ENCODE assay signal across 9 cellular contexts in genomic region chr20:56411759-56412472, GRCh38. TPM values are rescaled to one million over a fixed set of nuclear protein-coding genes. Genes with fewer than 3 reads are reported as not detected.
A peak's percentile ranks its signal among the peaks of the same experiment; 100 is the strongest.
DNase-seq lines count a peak whose midpoint lies in the region; ATAC-seq and TF ChIP-seq lines count a peak whose summit lies in the region.
"Had no signal": no experiment of that assay in that cellular context is flagged by ENCODE, and none has a peak within 500 bp of the region (broad histone marks: within the 10 kb centered on the region; RNA-seq: fewer than 3 reads in every experiment).

Gene CASS4 (plus strand): TSS chr20:56412260. CDS start chr20:56412459, 199 bp downstream.

- H3K27me3 ChIP-seq in CD8-positive, alpha-beta memory T cell (ENCODE audit: insufficient read depth, low read length, poor library complexity, severe bottlenecking) = no peaks in the 10 kb centered on the region
- H3K27me3 ChIP-seq in esophagus (ENCODE audit: control insufficient read depth in 1 of 2, insufficient read depth in 2 of 2, low read length in 2 of 2) (no peaks in the 10 kb centered on the region), osteoblast (ENCODE audit: insufficient read depth, low read length) (no peaks in the 10 kb centered on the region)

- H3K4me1 Mint-ChIP-seq in CD8-positive, alpha-beta memory T cell = peaks cover 45 to 57% (median 51%) of the 10 kb centered on the region in 3 donors
- H3K4me1 Mint-ChIP-seq in T-cell = peaks cover 55 to 64% (median 59%) of the 10 kb centered on the region in 3 donors

- H3K4me1 ChIP-seq in CD8-positive, alpha-beta memory T cell (ENCODE audit: insufficient read depth, low read length) = peaks cover 56% of the 10 kb centered on the region
- H3K4me1 ChIP-seq in esophagus (ENCODE audit: control insufficient read depth in 2 of 2, insufficient read depth in 2 of 2, low read length in 1 of 2) (no peaks in the 10 kb centered on the region), osteoblast (ENCODE audit: insufficient read depth, low read length) (peaks cover 8% of the 10 kb centered on the region)

- peak within 1 kb of the TSS; percentile 90 to 96 (median 93) for H3K4me3 Mint-ChIP-seq in CD8-positive, alpha-beta memory T cell
- peak within 1 kb of the TSS; percentile 80 to 90 (median 88) for H3K4me3 Mint-ChIP-seq in T-cell

- H3K27me3 Mint-ChIP-seq in CD8-positive, alpha-beta memory T cell = no peaks in the 10 kb centered on the region
- H3K27me3 Mint-ChIP-seq in T-cell = no peaks in the 10 kb centered on the region

- no peaks in the 10 kb centered on the region for H3K9me3 Mint-ChIP-seq in CD8-positive, alpha-beta memory T cell
- no peaks in the 10 kb centered on the region for H3K9me3 Mint-ChIP-seq in T-cell

- CTCF ChIA-PET in CD8-positive, alpha-beta memory T cell (lab: Charles Lee) = interaction anchor here (1.1 to 2.3 kb wide), 6 partner anchors 10 to 52 kb away, joined by 3 to 11 read pairs (median 4); no protein-coding TSS in a partner anchor
- CTCF ChIA-PET in T-cell (lab: Charles Lee) = interaction anchor here in 1 of 2 donors (0.6 to 2.6 kb wide), 9 partner anchors 11 to 57 kb away, joined by 3 to 11 read pairs (median 7); partner anchors contain the start of genes AURKA, CSTF1 and RTF2

- H3K36me3 ChIP-seq in CD8-positive, alpha-beta memory T cell (ENCODE audit: insufficient read depth, low read length) = peaks cover 5% of the 10 kb centered on the region
- H3K36me3 ChIP-seq in esophagus (ENCODE audit: control insufficient read depth in 2 of 2, insufficient read depth in 2 of 2, low read length in 1 of 2) = peaks cover 5% of the 10 kb centered on the region in 2 donors
- H3K36me3 ChIP-seq in osteoblast (ENCODE audit: insufficient read depth, low read length) = peaks cover 17% of the 10 kb centered on the region

- WGBS in esophagus, 2 donors = 44 to 61% methylated on average over 10 of the region's 10 CpGs

- peak within 1 kb of the TSS; percentile 91 to 99 (median 98) for H3K27ac Mint-ChIP-seq in CD8-positive, alpha-beta memory T cell
- H3K27ac Mint-ChIP-seq in T-cell = peak within 1 kb of the TSS; percentile 92 to 93

- H3K9me3 ChIP-seq in CD8-positive, alpha-beta memory T cell (ENCODE audit: low read length) = no peaks in the 10 kb centered on the region
- H3K9me3 ChIP-seq in esophagus (ENCODE audit: control insufficient read depth in 2 of 2, insufficient read depth in 1 of 2, low read depth in 1 of 2, low read length in 1 of 2) (no peaks in the 10 kb centered on the region), osteoblast (ENCODE audit: low read depth, low read length) (no peaks in the 10 kb centered on the region)

- peak within 1 kb of the TSS; percentile 41 for H2AFZ ChIP-seq in osteoblast (ENCODE audit: low read length)

- peak within 1 kb of the TSS; percentile 69 for H3K27ac ChIP-seq in CD8-positive, alpha-beta memory T cell (ENCODE audit: low read depth, low read length)
- H3K27ac ChIP-seq in esophagus (ENCODE audit: low read depth in 2 of 2, low read length in 1 of 2) = peak within 1 kb of the TSS; percentile 62 to 70
- peak within 1 kb of the TSS; percentile 6 for H3K27ac ChIP-seq in osteoblast (ENCODE audit: low read depth, low read length)

- no peak for TF ChIP-seq CTCF in osteoblast (IDR thresholded peaks at IDR 0.05; ENCODE audit: extremely low read depth, low read depth, low read length)

- no peaks in the 10 kb centered on the region for H4K20me1 ChIP-seq in osteoblast (ENCODE audit: insufficient read depth, low read length)

- H3K79me2 ChIP-seq in osteoblast (ENCODE audit: insufficient read depth, low read length) = no peaks in the 10 kb centered on the region

- peak within 1 kb of the TSS; percentile 2 for H3K4me2 ChIP-seq in osteoblast (ENCODE audit: insufficient read depth, low read length)

- peak in 3 of 5 donors; percentile 54 to 78 (median 63) for DNase-seq in CD8-positive, alpha-beta memory T cell
- DNase-seq in T-cell (peak in 22 of 34 experiments; percentile 19 to 64 (median 34)), osteoblast (ENCODE audit: insufficient read length, low spot score, missing footprints) (no peak), ecto neural progenitor cell (ENCODE audit: low spot score) (no peak), DMS114 treated with DMSO at 0.1 percent for 48 hours (lab: John Stamatoyannopoulos, UW; ENCODE audit: unreplicated experiment) (no peak), NCI-H2107 (lab: John Stamatoyannopoulos, UW) (no peak)

- peak; percentile 62 for ATAC-seq in GM21737 (IDR thresholded peaks at IDR 0.05; ENCODE audit: unreplicated experiment)
- ATAC-seq in T-cell (replicated peaks in 1 of 4) = peak; percentile 79 to 90 (median 82)
- ATAC-seq: HCT116 had no signal

- peaks cover 0 to 36% (median 15%) of the 10 kb centered on the region in 3 donors for H3K36me3 Mint-ChIP-seq in CD8-positive, alpha-beta memory T cell
- H3K36me3 Mint-ChIP-seq in T-cell = peaks cover 20% of the 10 kb centered on the region

- POLR2A ChIA-PET in CD8-positive, alpha-beta memory T cell (lab: Charles Lee) = interaction anchor here (0.9 to 1.5 kb wide), 4 partner anchors 10 to 52 kb away, joined by 3 to 5 read pairs (median 4); partner anchors contain the start of genes AURKA and CSTF1
- POLR2A ChIA-PET in T-cell (lab: Charles Lee) = interaction anchor here (0.5 to 2.3 kb wide), 18 partner anchors 8 to 119 kb away, joined by 3 to 16 read pairs (median 3); partner anchors contain the start of genes FAM210B (in 1 of the 2) and RTF2 (in 1 of the 2)

- peak within 1 kb of the TSS; percentile 83 for H3K4me3 ChIP-seq in CD8-positive, alpha-beta memory T cell (ENCODE audit: low read length)
- H3K4me3 ChIP-seq in esophagus (ENCODE audit: low read depth in 1 of 2, low read length in 2 of 2) (peak within 1 kb of the TSS; percentile 4 to 18), osteoblast (ENCODE audit: insufficient read depth, low read length) (no peak within 1 kb of the TSS)

RNA-seq across cellular contexts. Expression of gene CASS4, which starts in this region (rescaled TPM):
- 1 to 10 TPM; 3.7 TPM for total RNA-seq in CD8-positive, alpha-beta memory T cell
- 5.6 TPM for polyA plus RNA-seq in CD8-positive, alpha-beta memory T cell
- 10 to 100 TPM in 3 of 5 donors, 1 to 10 TPM in 2; 8.0 to 13.8 (median 11.2) TPM for total RNA-seq in T-cell
- under 1 TPM; 0.18 to 0.22 TPM for polyA plus RNA-seq in esophagus
- total RNA-seq in osteoblast = under 0.01 TPM in 2 replicates

Comparison
In these comparisons a context has a peak if more than half of its experiments do, and no peak if none do; other contexts are left out.
1. DNase-seq: peak in CD8-positive, alpha-beta memory T cell (3 of 5) and T-cell (22 of 34); none in osteoblast (single experiment), ecto neural progenitor cell (single experiment), DMS114 treated with DMSO at 0.1 percent for 48 hours (single experiment) and NCI-H2107 (single experiment).
2. H3K27ac ChIP-seq: peak in every context shown above with its lines; median percentile 69 in CD8-positive, alpha-beta memory T cell; 66 in esophagus; 6 in osteoblast.